1 cellular context compared by ENCODE assay signal in the genomic region with DNA sequence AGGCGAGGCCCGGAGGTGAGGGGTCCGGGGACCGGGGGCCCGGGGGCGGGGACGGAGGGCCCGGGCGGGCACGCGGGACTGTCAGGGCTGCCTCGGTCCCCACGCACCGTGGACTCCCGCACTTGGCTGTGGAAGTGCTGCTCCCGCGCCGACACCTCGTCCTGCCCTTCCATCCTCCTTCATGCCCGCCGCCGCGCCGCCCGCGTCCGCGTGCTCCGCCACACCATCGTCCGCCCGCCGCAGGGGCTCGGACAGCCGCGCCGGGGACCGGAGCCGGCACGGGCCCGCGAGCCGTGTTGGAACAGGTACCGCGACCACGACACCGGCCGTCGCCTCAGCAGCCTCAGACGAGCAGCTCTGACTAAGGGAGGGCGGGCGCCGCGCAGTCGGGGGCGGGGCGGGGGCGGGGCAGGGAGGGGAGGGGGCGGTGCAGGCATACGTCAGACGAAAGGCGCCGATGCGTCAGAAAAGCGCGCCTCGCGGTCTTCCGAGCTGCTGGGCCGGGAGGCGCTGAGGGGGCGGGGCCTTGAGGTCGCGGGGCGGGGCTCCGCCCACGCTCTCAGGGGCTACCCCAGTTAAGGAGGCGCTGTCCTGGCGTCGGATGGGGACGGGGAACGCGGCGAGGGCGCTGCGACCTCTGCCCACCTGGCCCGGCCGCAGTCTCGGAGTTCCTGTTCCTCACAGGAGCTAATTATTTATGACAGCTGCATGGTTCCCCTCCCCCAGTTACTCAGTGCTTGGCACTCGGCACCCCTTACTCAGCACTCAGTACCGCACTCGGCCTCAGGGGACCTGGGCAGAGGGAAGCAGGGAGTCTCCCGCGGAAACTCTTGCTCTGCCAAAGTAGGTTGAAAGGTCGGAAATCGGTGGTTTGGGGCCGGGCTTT.
A peak's percentile ranks its signal among the peaks of the same experiment; 100 is the strongest.
TF ChIP-seq lines count a peak whose summit lies in the region.

Gene LMBR1 (minus strand): TSS at position 363 of the 886 bp plus-strand sequence. CDS start 190 bp downstream, at position 173.

TF ChIP-seq in K562, 482 proteins besides CTCF, POLR2A, EP300 and RAD21 (continued from another document):
- TF ChIP-seq, protein P1, sequence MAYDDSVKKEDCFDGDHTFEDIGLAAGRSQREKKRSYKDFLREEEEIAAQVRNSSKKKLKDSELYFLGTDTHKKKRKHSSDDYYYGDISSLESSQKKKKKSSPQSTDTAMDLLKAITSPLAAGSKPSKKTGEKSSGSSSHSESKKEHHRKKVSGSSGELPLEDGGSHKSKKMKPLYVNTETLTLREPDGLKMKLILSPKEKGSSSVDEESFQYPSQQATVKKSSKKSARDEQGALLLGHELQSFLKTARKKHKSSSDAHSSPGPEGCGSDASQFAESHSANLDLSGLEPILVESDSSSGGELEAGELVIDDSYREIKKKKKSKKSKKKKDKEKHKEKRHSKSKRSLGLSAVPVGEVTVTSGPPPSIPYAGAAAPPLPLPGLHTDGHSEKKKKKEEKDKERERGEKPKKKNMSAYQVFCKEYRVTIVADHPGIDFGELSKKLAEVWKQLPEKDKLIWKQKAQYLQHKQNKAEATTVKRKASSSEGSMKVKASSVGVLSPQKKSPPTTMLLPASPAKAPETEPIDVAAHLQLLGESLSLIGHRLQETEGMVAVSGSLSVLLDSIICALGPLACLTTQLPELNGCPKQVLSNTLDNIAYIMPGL (CRISPR knock-in tag; IDR thresholded peaks at IDR 0.05): peak; percentile 36; the same call in 1 of the 2 replicates
- 0 out of 2 replicates have a peak, but pooled peaks have one; percentile 42 for TF ChIP-seq RREB1 (CRISPR knock-in tag; IDR thresholded peaks at IDR 0.05)
- TF ChIP-seq, protein P2, sequence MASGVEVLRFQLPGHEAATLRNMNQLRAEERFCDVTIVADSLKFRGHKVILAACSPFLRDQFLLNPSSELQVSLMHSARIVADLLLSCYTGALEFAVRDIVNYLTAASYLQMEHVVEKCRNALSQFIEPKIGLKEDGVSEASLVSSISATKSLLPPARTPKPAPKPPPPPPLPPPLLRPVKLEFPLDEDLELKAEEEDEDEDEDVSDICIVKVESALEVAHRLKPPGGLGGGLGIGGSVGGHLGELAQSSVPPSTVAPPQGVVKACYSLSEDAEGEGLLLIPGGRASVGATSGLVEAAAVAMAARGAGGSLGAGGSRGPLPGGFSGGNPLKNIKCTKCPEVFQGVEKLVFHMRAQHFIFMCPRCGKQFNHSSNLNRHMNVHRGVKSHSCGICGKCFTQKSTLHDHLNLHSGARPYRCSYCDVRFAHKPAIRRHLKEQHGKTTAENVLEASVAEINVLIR (CRISPR knock-in tag; IDR thresholded peaks at IDR 0.05): peak; percentile 92
- TF ChIP-seq ZNF282 (CRISPR knock-in tag; IDR thresholded peaks at IDR 0.05): peak; percentile 60; the same call in 1 of the 2 replicates
